Comparison of ENCODE assay signal across 8 cellular contexts in genomic region chr16:72561-73537, GRCh38. TPM values are rescaled to one million over a fixed set of nuclear protein-coding genes. Genes with fewer than 3 reads are reported as not detected.
DNase-seq lines count a peak whose midpoint lies in the region; ATAC-seq and TF ChIP-seq lines count a peak whose summit lies in the region.

TSS of gene RHBDF1 (minus strand) at chr16:72631. CDS start at chr16:65015, 7,616 bp downstream.

- no peak for TF ChIP-seq EP300 in transverse colon (IDR thresholded peaks at IDR 0.05; ENCODE audit: low read depth)

- TF ChIP-seq CTCF in RWPE1 (conservative IDR thresholded peaks at IDR 0.05; ENCODE audit: low read depth) (no peak), transverse colon (IDR thresholded peaks at IDR 0.05) (no peak)

- intact Hi-C loops in transverse colon (cut with DNase I; ENCODE audit: low total_unique reads): no loop called here

- peak within 1 kb of the TSS; percentile 46 to 51 for H3K23ac ChIP-seq in mesenchymal stem cell (ENCODE audit: low read length in 2 of 2)

- H3K14ac ChIP-seq in mesenchymal stem cell (ENCODE audit: low read length in 2 of 2): peak within 1 kb of the TSS; percentile 27 to 50

- H2BK5ac ChIP-seq in mesenchymal stem cell (ENCODE audit: low read depth, low read length, poor library complexity, severe bottlenecking): peak within 1 kb of the TSS; percentile 66

- H4K8ac ChIP-seq in mesenchymal stem cell (ENCODE audit: low read length): peak within 1 kb of the TSS; percentile 83

- peak within 1 kb of the TSS; percentile 92 for H3K9ac ChIP-seq in mesenchymal stem cell (ENCODE audit: low read length)

- in situ Hi-C loops in endometrial microvascular endothelial cells (cut with HindIII; ENCODE audit: inconsistent ontology term, low pct_unique_long_range_greater_than_20kb, low sequenced_read_pairs): no loop called here
- in situ Hi-C loops in transverse colon (cut with MboI; ENCODE audit: low pct_ligation_motif_present in 1 of 4, low pct_unique_long_range_greater_than_20kb in 1 of 4, low sequenced_read_pairs in 3 of 4): no loop called here

- H3K36me3 ChIP-seq in mesenchymal stem cell (ENCODE audit: control insufficient read depth in 1 of 2, insufficient read depth in 2 of 2, low read depth in 1 of 2, low read length in 2 of 2) (peaks cover 0 to 23% of the 10 kb centered on the region in 2 experiments), transverse colon (no peaks in the 10 kb centered on the region)

- POLR2A ChIA-PET in RWPE1 (lab: Yijun Ruan, JAX; ENCODE audit: low non-redundant PET): no interaction called here

- H2BK120ac ChIP-seq in mesenchymal stem cell (ENCODE audit: low read depth, low read length): peak within 1 kb of the TSS; percentile 83

- no peak for TF ChIP-seq POLR2A in transverse colon (IDR thresholded peaks at IDR 0.05)

- peak within 1 kb of the TSS; percentile 47 to 49 for H2BK12ac ChIP-seq in mesenchymal stem cell (ENCODE audit: low read length in 2 of 2)

- no peak within 1 kb of the TSS for H2AFZ ChIP-seq in mesenchymal stem cell (ENCODE audit: low read depth, low read length)

- H3K4me3 ChIP-seq in mesenchymal stem cell (ENCODE audit: insufficient read depth in 1 of 2, low read depth in 1 of 2, low read length in 2 of 2) (peak within 1 kb of the TSS; percentile 65 to 96), transverse colon (peak within 1 kb of the TSS; percentile 59 to 82 (median 69))

- H3K27ac ChIP-seq in RWPE1 (peak within 1 kb of the TSS; percentile 91), mesenchymal stem cell (ENCODE audit: low read length, poor library complexity, severe bottlenecking) (peak within 1 kb of the TSS; percentile 79), transverse colon (peak within 1 kb of the TSS; percentile 87 to 92 (median 90))

- peaks cover 86% of the 10 kb centered on the region for H3K4me1 ChIP-seq in mesenchymal stem cell (ENCODE audit: control insufficient read depth, insufficient read depth, low read depth, low read length)
- H3K4me1 ChIP-seq in transverse colon: peaks cover 20 to 66% (median 43%) of the 10 kb centered on the region in 4 donors

- peak within 1 kb of the TSS; percentile 85 to 99 for H3K18ac ChIP-seq in mesenchymal stem cell (ENCODE audit: low read depth in 1 of 2, low read length in 2 of 2)

- peak within 1 kb of the TSS; percentile 86 for H3K4me2 ChIP-seq in mesenchymal stem cell (ENCODE audit: low read length, poor library complexity, severe bottlenecking)

- H3K79me1 ChIP-seq in mesenchymal stem cell (replicated peaks; ENCODE audit: low read length, poor library complexity, severe bottlenecking): peaks cover 7% of the 10 kb centered on the region

- WGBS in mesenchymal stem cell: 46% methylated on average over 25 of the region's 62 CpGs
- 0 to 34% methylated on average over 1 to 23 of the region's 62 CpGs for WGBS in transverse colon (ENCODE audit: low coverage in 1 of 2), 2 donors

- ATAC-seq in HG02678 (IDR thresholded peaks at IDR 0.05; ENCODE audit: unreplicated experiment): no peak

- H3K4ac ChIP-seq in mesenchymal stem cell (ENCODE audit: low read depth in 1 of 2, low read length in 2 of 2): peak within 1 kb of the TSS; percentile 86 to 95

- CTCF ChIA-PET in RWPE1 (lab: Yijun Ruan, JAX): interaction anchor here (0.6 to 2.0 kb wide), 2 partner anchors 24 kb away, joined by 3 to 13 read pairs; no protein-coding TSS in a partner anchor

- H2AK5ac ChIP-seq in mesenchymal stem cell (ENCODE audit: low read length, severe bottlenecking): peak within 1 kb of the TSS; percentile 96

- no peaks in the 10 kb centered on the region for H3K27me3 ChIP-seq in mesenchymal stem cell (ENCODE audit: control insufficient read depth in 1 of 2, insufficient read depth in 1 of 2, low read length in 2 of 2)
- no peaks in the 10 kb centered on the region for H3K27me3 ChIP-seq in transverse colon

- peak within 1 kb of the TSS; percentile 85 for H2BK15ac ChIP-seq in mesenchymal stem cell (ENCODE audit: low read depth, poor library complexity, severe bottlenecking)

- DNase-seq in NCI-H146 (lab: John Stamatoyannopoulos, UW): peak; percentile 37
- no peak for DNase-seq in NCI-H146 treated with DMSO at 0.1 percent for 48 hours (lab: John Stamatoyannopoulos, UW; ENCODE audit: unreplicated experiment)
- DNase-seq in RWPE1 (ENCODE audit: low spot score): peak; percentile 74
- DNase-seq in mesenchymal stem cell: peak; percentile 65
- peak; percentile 73 for DNase-seq in transverse colon
- DNase-seq in NCI-H2196 treated with DMSO at 0.1 percent for 48 hours (lab: John Stamatoyannopoulos, UW; ENCODE audit: unreplicated experiment): no peak

- H3K9me3 ChIP-seq in mesenchymal stem cell (ENCODE audit: control insufficient read depth, low read length) (no peaks in the 10 kb centered on the region), transverse colon (no peaks in the 10 kb centered on the region)

- H4K91ac ChIP-seq in mesenchymal stem cell (ENCODE audit: low read length): peak within 1 kb of the TSS; percentile 83

RNA-seq across cellular contexts. Expression of gene RHBDF1, which starts in this region (rescaled TPM):
- total RNA-seq in endometrial microvascular endothelial cells (ENCODE audit: inconsistent ontology term): 28.2 TPM
- 73.8 TPM for polyA plus RNA-seq in mesenchymal stem cell (2013, experiment 1 of 2)
- polyA plus RNA-seq in mesenchymal stem cell (2013, experiment 2 of 2): 69.6 TPM
- total RNA-seq in transverse colon: 100 to 1,000 TPM in 1 of 4 donors, 10 to 100 TPM in 3; 11.9 to 179 (median 33.8) TPM

Comparison
In these comparisons a context has a peak if more than half of its experiments do, and no peak if none do; other contexts are left out.
1. DNase-seq: peak in NCI-H146 (single experiment), RWPE1 (single experiment), mesenchymal stem cell (single experiment) and transverse colon (single experiment); none in NCI-H146 treated with DMSO at 0.1 percent for 48 hours (single experiment) and NCI-H2196 treated with DMSO at 0.1 percent for 48 hours (single experiment).
2. Peak in every context shown above with its lines, with median percentiles within 50 percentile points of each other: H3K27ac ChIP-seq.